Comparison of ENCODE assay signal across 21 cellular contexts in the genomic region with DNA sequence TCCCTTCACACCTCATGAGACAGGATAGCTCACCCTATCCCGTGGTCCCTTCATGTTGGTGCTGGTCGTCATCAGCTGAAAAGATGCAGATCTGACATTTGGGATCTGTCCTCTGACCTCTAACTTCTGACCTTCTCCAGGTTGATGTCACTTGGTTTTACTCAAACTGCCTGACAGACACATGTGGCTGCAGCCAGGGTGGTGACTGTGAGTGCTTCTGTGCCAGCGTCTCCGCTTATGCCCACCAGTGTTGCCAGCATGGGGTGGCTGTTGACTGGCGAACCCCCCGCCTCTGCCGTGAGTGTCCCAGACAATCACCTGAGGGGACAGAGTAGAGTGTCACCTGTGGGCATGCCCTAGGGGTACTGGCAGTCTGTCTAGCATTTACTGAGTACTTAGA. TPM values are rescaled to one million over a fixed set of nuclear protein-coding genes. Genes with fewer than 3 reads are reported as not detected.
"Had no signal": no experiment of that assay in that cellular context is flagged by ENCODE, and none has a peak within 500 bp of the region (broad histone marks: within the 10 kb centered on the region; RNA-seq: fewer than 3 reads in every experiment).

No MANE protein-coding gene starts in this region.

- H3K27ac ChIP-seq: adrenal gland, cardiac muscle cell, esophagus muscularis mucosa, neutrophil, transverse colon had no signal

- H3K4me3 Mint-ChIP-seq: activated CD8-positive, alpha-beta T cell treated with anti-CD3 and anti-CD28 coated beads, Interleukin-2, amount 10 ng/mL, durations not matched to agents 7 days and 5 days; activated naive CD4-positive, alpha-beta T cell treated with anti-CD3 and anti-CD28 coated beads, Interleukin-2, amount 50 U/mL, for 24 hours; memory B cell; naive thymus-derived CD4-positive, alpha-beta T cell; WTC11 had no signal

- H3K4me3 ChIP-seq: adrenal gland, cardiac muscle cell, esophagus muscularis mucosa, mucosa of descending colon, transverse colon had no signal

- H3K36me3 Mint-ChIP-seq: activated naive CD4-positive, alpha-beta T cell treated with anti-CD3 and anti-CD28 coated beads, Interleukin-2, amount 50 U/mL, for 24 hours; memory B cell; naive thymus-derived CD4-positive, alpha-beta T cell had no signal

- H3K27me3 ChIP-seq: adrenal gland had no signal

- H3K9me3 ChIP-seq: adrenal gland, esophagus muscularis mucosa, mucosa of descending colon, neutrophil, transverse colon had no signal

- H3K9me3 Mint-ChIP-seq: activated naive CD4-positive, alpha-beta T cell treated with anti-CD3 and anti-CD28 coated beads, Interleukin-2, amount 50 U/mL, for 24 hours had no signal

- H3K4me1 ChIP-seq: adrenal gland, esophagus muscularis mucosa, transverse colon had no signal

- H3K27ac Mint-ChIP-seq: activated CD8-positive, alpha-beta T cell treated with anti-CD3 and anti-CD28 coated beads, Interleukin-2, amount 10 ng/mL, durations not matched to agents 7 days and 5 days; activated naive CD4-positive, alpha-beta T cell treated with anti-CD3 and anti-CD28 coated beads, Interleukin-2, amount 50 U/mL, for 24 hours; memory B cell; naive thymus-derived CD4-positive, alpha-beta T cell; WTC11 had no signal

- H3K4me1 Mint-ChIP-seq: activated naive CD4-positive, alpha-beta T cell treated with anti-CD3 and anti-CD28 coated beads, Interleukin-2, amount 50 U/mL, for 24 hours had no signal

- ATAC-seq: activated CD8-positive, alpha-beta T cell treated with anti-CD3 and anti-CD28 coated beads, Interleukin-2, amount 10 ng/mL, durations not matched to agents 7 days and 5 days; left ventricle myocardium superior; mucosa of descending colon; naive thymus-derived CD4-positive, alpha-beta T cell; WTC11 had no signal

- FAIRE-seq: endometrium, keratinocyte, TTC549 had no signal

- H3K36me3 ChIP-seq: adrenal gland, cardiac muscle cell, esophagus muscularis mucosa, neutrophil, transverse colon had no signal

- DNase-seq: activated CD4-positive, alpha-beta T cell treated with anti-CD3 and anti-CD28 coated beads for 4 hours; activated CD8-positive, alpha-beta T cell treated with anti-CD3 and anti-CD28 coated beads, Interleukin-2, amount 10 ng/mL, durations not matched to agents 7 days and 5 days; activated T-cell treated with anti-CD3 and anti-CD28 coated beads for 4 hours; left ventricle myocardium superior; mucosa of descending colon; stimulated activated CD4-positive, alpha-beta T cell treated with anti-CD3 and anti-CD28 coated beads, Interleukin-1b, Interleukin-23, amount 100 ng/mL, for 48 hours; SW 1271; transverse colon had no signal

RNA-seq across cellular contexts. Expression of a gene that starts 49.7 kb away (rescaled TPM):
- total RNA-seq: activated CD8-positive, alpha-beta T cell treated with anti-CD3 and anti-CD28 coated beads, Interleukin-2, amount 10 ng/mL, durations not matched to agents 7 days and 5 days; adrenal gland; esophagus muscularis mucosa; left ventricle myocardium superior; naive thymus-derived CD4-positive, alpha-beta T cell; SK-MEL-5; T-helper 2 cell treated with Interferon-gamma antibody and Interleukin-4, amounts not matched to agents 100 ng/mL and 5 ng/mL, for 36 hours; transverse colon had no signal
- polyA plus RNA-seq: adrenal gland; cardiac muscle cell; keratinocyte; naive thymus-derived CD4-positive, alpha-beta T cell had no signal

RNA-seq across cellular contexts. Expression of a gene that starts 52.5 kb away (rescaled TPM):
- total RNA-seq: activated CD8-positive, alpha-beta T cell treated with anti-CD3 and anti-CD28 coated beads, Interleukin-2, amount 10 ng/mL, durations not matched to agents 7 days and 5 days; esophagus muscularis mucosa; naive thymus-derived CD4-positive, alpha-beta T cell; SK-MEL-5; T-helper 2 cell treated with Interferon-gamma antibody and Interleukin-4, amounts not matched to agents 100 ng/mL and 5 ng/mL, for 36 hours had no signal
- polyA plus RNA-seq: cardiac muscle cell; keratinocyte; naive thymus-derived CD4-positive, alpha-beta T cell had no signal
